Comparison of ENCODE assay signal across 14 cellular contexts in genomic region chr7:2269468-2270460, GRCh38. TPM values are rescaled to one million over a fixed set of nuclear protein-coding genes. Genes with fewer than 3 reads are reported as not detected.
A peak's percentile ranks its signal among the peaks of the same experiment; 100 is the strongest.
DNase-seq lines count a peak whose midpoint lies in the region; ATAC-seq and TF ChIP-seq lines count a peak whose summit lies in the region.
"Had no signal": no experiment of that assay in that cellular context is flagged by ENCODE, and none has a peak within 500 bp of the region (broad histone marks: within the 10 kb centered on the region; RNA-seq: fewer than 3 reads in every experiment).

No MANE protein-coding gene starts in this region.

- intact Hi-C loops in IMR-90 (cut with micrococcal nuclease) (no loop called here), right lobe of liver (cut with DNase I) (no loop called here)

- BruUV-seq in IMR-90 (replicated peaks; lab: Mats Ljungman, UMichigan), result no TSS peak

- POLR2A ChIA-PET in IMR-90 (lab: Charles Lee; ENCODE audit: unreplicated experiment), result interaction anchor here (0.8 kb wide), 1 partner anchor 21 kb away, joined by 3 read pairs; no protein-coding TSS in a partner anchor

- H3K4me2 ChIP-seq in IMR-90 (ENCODE audit: low read depth, low read length), result peak overlapping the region; percentile 49; the same call in 1 of the 2 replicates

- peak overlapping the region; percentile 51 for H2BK20ac ChIP-seq in IMR-90 (ENCODE audit: low read depth, low read length)

- H3K27me3 Mint-ChIP-seq in chondrocyte (ENCODE audit: low read depth), result no peaks in the 10 kb centered on the region
- H3K27me3 Mint-ChIP-seq: naive thymus-derived CD8-positive, alpha-beta T cell had no signal

- H3K4me3 ChIP-seq in AG10803 (ENCODE audit: low read length), result no peak overlapping the region
- H3K4me3 ChIP-seq in IMR-90 (ENCODE audit: insufficient read depth, low read depth, low read length), result no peak overlapping the region
- peak overlapping the region; percentile 13 for H3K4me3 ChIP-seq in choroid plexus epithelial cell (ENCODE audit: low read depth, low read length)
- no peak overlapping the region for H3K4me3 ChIP-seq in right lobe of liver
- H3K4me3 ChIP-seq: Peyer's patch, upper lobe of left lung had no signal

- peak overlapping the region; percentile 97 for H2AK5ac ChIP-seq in IMR-90 (ENCODE audit: low read depth, low read length)

- TF ChIP-seq RAD21 in IMR-90 (IDR thresholded peaks at IDR 0.05; ENCODE audit: low read length), result no peak

- in situ Hi-C loops in IMR-90 (cut with MboI; ENCODE audit: low sequenced_read_pairs), result no loop called here

- H3K36me3 Mint-ChIP-seq in chondrocyte (ENCODE audit: low read depth), result peaks cover 9% of the 10 kb centered on the region

- CTCF ChIA-PET in IMR-90 (lab: Yijun Ruan, JAX), result interaction anchor here (0.9 kb wide), 1 partner anchor 78 kb away, joined by 3 read pairs; no protein-coding TSS in a partner anchor

- no peak overlapping the region for H3K27ac Mint-ChIP-seq in chondrocyte (ENCODE audit: unreplicated experiment)
- H3K27ac Mint-ChIP-seq: naive thymus-derived CD8-positive, alpha-beta T cell had no signal

- no peaks in the 10 kb centered on the region for H3K9me1 ChIP-seq in IMR-90 (ENCODE audit: insufficient read depth, low read length)

- peaks cover 0 to 8% of the 10 kb centered on the region in 2 experiments; a peak in 2 of 4 replicates for H3K79me1 ChIP-seq in IMR-90 (ENCODE audit: low read depth in 1 of 2, low read length in 2 of 2)

- TF ChIP-seq CTCF in AG10803 (conservative IDR thresholded peaks at IDR 0.05; ENCODE audit: low read length) (no peak), IMR-90 (conservative IDR thresholded peaks at IDR 0.05; ENCODE audit: low read depth, low read length) (no peak), choroid plexus epithelial cell (conservative IDR thresholded peaks at IDR 0.05; ENCODE audit: low read depth, low read length) (no peak), right lobe of liver (IDR thresholded peaks at IDR 0.05) (no peak), chondrocyte (IDR thresholded peaks at IDR 0.05) (no peak)

- H3K18ac ChIP-seq in IMR-90 (ENCODE audit: low read depth, low read length), result peak overlapping the region; percentile 0; the same call in 1 of the 2 replicates

- WGBS in IMR-90 (ENCODE audit: extremely low coverage in 2 of 2, insufficient read length in 1 of 2), 2 experiments, result 89% methylated on average over 4 of the region's 21 CpGs; no CpG with 5 or more reads in 1 of the 2 experiments
- 82% methylated on average over 18 of the region's 21 CpGs for WGBS in right lobe of liver (ENCODE audit: insufficient coverage, low coverage, low lambda C conversion rate, missing lambda C conversion rate)

- H4K8ac ChIP-seq in IMR-90 (ENCODE audit: low read depth in 2 of 2, low read length in 2 of 2), result peak overlapping the region in 1 of 2 experiments; percentile 69; a peak in 2 of 4 replicates

- H3K14ac ChIP-seq in IMR-90 (replicated peaks; ENCODE audit: low read depth, low read length), result peak overlapping the region; percentile 64; the same call in 1 of the 2 replicates

- H3K9me3 ChIP-seq in IMR-90 (ENCODE audit: control insufficient read depth, insufficient read depth, low read length) (no peaks in the 10 kb centered on the region), right lobe of liver (no peaks in the 10 kb centered on the region)
- H3K9me3 ChIP-seq: Peyer's patch, upper lobe of left lung had no signal

- H2BK5ac ChIP-seq in IMR-90 (ENCODE audit: low read depth, low read length, poor library complexity, severe bottlenecking), result peak overlapping the region; percentile 63

- H2AK9ac ChIP-seq in IMR-90 (replicated peaks; ENCODE audit: low read depth, low read length, poor library complexity), result peak overlapping the region; percentile 88

- peak overlapping the region; percentile 65; the same call in 1 of the 2 replicates for H2BK120ac ChIP-seq in IMR-90 (ENCODE audit: low read depth, low read length)

- no peak overlapping the region for H3K4me3 Mint-ChIP-seq in chondrocyte (ENCODE audit: unreplicated experiment)
- H3K4me3 Mint-ChIP-seq: naive thymus-derived CD8-positive, alpha-beta T cell had no signal

- TF ChIP-seq POLR2A in IMR-90 (IDR thresholded peaks at IDR 0.05; ENCODE audit: low read depth, low read length), result no peak
- TF ChIP-seq POLR2A in right lobe of liver (IDR thresholded peaks at IDR 0.05), result no peak

- H3K4me1 ChIP-seq in IMR-90 (ENCODE audit: control insufficient read depth, insufficient read depth, low read length), result peaks cover 13% of the 10 kb centered on the region
- no peaks in the 10 kb centered on the region for H3K4me1 ChIP-seq in right lobe of liver
- H3K4me1 ChIP-seq: Peyer's patch had no signal

- no peak overlapping the region; the same call in 1 of the 2 replicates for H4K5ac ChIP-seq in IMR-90 (ENCODE audit: low read depth, low read length)

- H4K91ac ChIP-seq in IMR-90 (ENCODE audit: insufficient read depth, low read depth, low read length), result peak overlapping the region; percentile 65; the same call in 1 of the 2 replicates

- H3K36me3 ChIP-seq in IMR-90 (ENCODE audit: control insufficient read depth, insufficient read depth, low read length) (peaks cover 14% of the 10 kb centered on the region), right lobe of liver (no peaks in the 10 kb centered on the region)

- H4K20me1 ChIP-seq in IMR-90 (ENCODE audit: insufficient read depth, low read length), result 0 out of 2 replicates have a peak, but pooled peaks cover 4% of the 10 kb centered on the region

- H3K4ac ChIP-seq in IMR-90 (ENCODE audit: low read depth, low read length), result peak overlapping the region; percentile 58; the same call in 1 of the 2 replicates

- no peak overlapping the region for H2BK15ac ChIP-seq in IMR-90 (ENCODE audit: low read depth, low read length)

- H3K56ac ChIP-seq in IMR-90 (ENCODE audit: extremely low read depth, insufficient read depth, low read length), result no peak overlapping the region

- dilution Hi-C loops in IMR-90 (cut with HindIII; ENCODE audit: low sequenced_read_pairs, unreplicated experiment), result no loop called here

- peak overlapping the region; percentile 50; the same call in 1 of the 2 replicates for H3K27ac ChIP-seq in IMR-90 (ENCODE audit: insufficient read depth, low read length)
- no peak overlapping the region for H3K27ac ChIP-seq in right lobe of liver
- H3K27ac ChIP-seq: Peyer's patch had no signal

- peak; percentile 38 for DNase-seq in AG10803 (ENCODE audit: low read depth)
- DNase-seq in IMR-90, result peak; percentile 57
- peak; percentile 83 for DNase-seq in choroid plexus epithelial cell (ENCODE audit: low read depth)
- DNase-seq in right lobe of liver, result no peak
- no peak for DNase-seq in SIG-M5 (lab: John Stamatoyannopoulos, UW)
- DNase-seq in chondrocyte (ENCODE audit: low spot score), result no peak
- DNase-seq: activated CD8-positive, alpha-beta memory T cell treated with anti-CD3 and anti-CD28 coated beads, Interleukin-2, amount 50 U/mL, for 48 hours; DND-41; naive thymus-derived CD8-positive, alpha-beta T cell; Peyer's patch; small intestine; upper lobe of left lung had no signal

- H2AFZ ChIP-seq in IMR-90 (replicated peaks; ENCODE audit: low read length, poor library complexity), result no peak overlapping the region

- peaks cover 6% of the 10 kb centered on the region for H3K4me1 Mint-ChIP-seq in chondrocyte (ENCODE audit: low read depth)
- H3K4me1 Mint-ChIP-seq: naive thymus-derived CD8-positive, alpha-beta T cell had no signal

- ATAC-seq in IMR-90 (ENCODE audit: low read depth), result peak; percentile 46
- ATAC-seq in right lobe of liver, result peak; percentile 43 to 80 (median 66)
- no peak for ATAC-seq in esophagus mucosa
- ATAC-seq in GM18498 (IDR thresholded peaks at IDR 0.05; ENCODE audit: unreplicated experiment), result no peak
- ATAC-seq: naive thymus-derived CD8-positive, alpha-beta T cell had no signal

- H3K27me3 ChIP-seq in IMR-90 (ENCODE audit: control insufficient read depth, insufficient read depth, low read length) (no peaks in the 10 kb centered on the region), right lobe of liver (no peaks in the 10 kb centered on the region)
- H3K27me3 ChIP-seq: Peyer's patch, upper lobe of left lung had no signal

- peak overlapping the region; percentile 2; the same call in 1 of the 2 replicates for H3K23ac ChIP-seq in IMR-90 (ENCODE audit: low read depth, low read length)

- no peak overlapping the region for H3K9ac ChIP-seq in IMR-90 (ENCODE audit: low read depth, low read length)

- no peaks in the 10 kb centered on the region for H3K9me3 Mint-ChIP-seq in chondrocyte (ENCODE audit: low read depth)
- H3K9me3 Mint-ChIP-seq: naive thymus-derived CD8-positive, alpha-beta T cell had no signal

TF ChIP-seq in IMR-90, 13 proteins besides CTCF, POLR2A, EP300 and RAD21 (continues in another document):
- no peak for TF ChIP-seq NFE2L2 (IDR thresholded peaks at IDR 0.05; ENCODE audit: low read depth, low read length)
- no peak for TF ChIP-seq FOS (IDR thresholded peaks at IDR 0.05; ENCODE audit: low read depth, low read length)
- TF ChIP-seq MXI1 (IDR thresholded peaks at IDR 0.05; ENCODE audit: borderline replicate concordance, low read depth, low read length), result no peak

RNA-seq across cellular contexts. Expression of gene NUDT1, which starts 27.7 kb away (rescaled TPM):
- 36.1 and 49.1 TPM in 2 replicates for total RNA-seq in IMR-90 (2012; rRNA removed)
- 33.4 and 37.2 TPM in 2 replicates for polyA plus RNA-seq in IMR-90 (2012; rRNA removed)
- polyA plus RNA-seq in IMR-90 (2012; cell fraction: cytosol; rRNA removed), result 52.3 and 59.0 TPM in 2 replicates
- 19.0 and 25.0 TPM in 2 replicates for polyA plus RNA-seq in IMR-90 (2012; cell fraction: nucleus; rRNA removed; ENCODE audit: low replicate concordance)
- total RNA-seq in right lobe of liver, result 1 to 10 TPM; 1.6 to 4.1 (median 2.3) TPM
- 37.5 TPM for total RNA-seq in esophagus mucosa
- 9.5 to 15.2 TPM (median 10.0 TPM) in 3 replicates for total RNA-seq in chondrocyte

RNA-seq across cellular contexts. Expression of gene MRM2, which starts 27.8 kb away (rescaled TPM):
- 23.1 and 23.8 TPM in 2 replicates for total RNA-seq in IMR-90 (2012; rRNA removed)
- polyA plus RNA-seq in IMR-90 (2012; rRNA removed), result 16.9 and 19.1 TPM in 2 replicates
- polyA plus RNA-seq in IMR-90 (2012; cell fraction: cytosol; rRNA removed), result 11.2 and 11.8 TPM in 2 replicates
- polyA plus RNA-seq in IMR-90 (2012; cell fraction: nucleus; rRNA removed; ENCODE audit: low replicate concordance), result 6.1 and 6.2 TPM in 2 replicates
- total RNA-seq in right lobe of liver, result 10 to 100 TPM in 4 of 6 experiments, 1 to 10 TPM in 2; 9.5 to 14.6 (median 11.5) TPM
- total RNA-seq in esophagus mucosa, result 17.3 TPM
- total RNA-seq in chondrocyte, result 17.7 to 19.8 TPM (median 17.8 TPM) in 3 replicates

RNA-seq across cellular contexts. Expression of gene MAD1L1, which starts 37.0 kb away (rescaled TPM):
- total RNA-seq in IMR-90 (2012; rRNA removed) (40.9 and 41.7 TPM in 2 replicates), right lobe of liver (10 to 100 TPM; 15.1 to 37.4 (median 20.5) TPM), esophagus mucosa (23.7 TPM), chondrocyte (22.7 to 31.0 TPM (median 23.8 TPM) in 3 replicates)
- polyA plus RNA-seq in IMR-90 (2012; rRNA removed), result 29.0 and 31.5 TPM in 2 replicates
- polyA plus RNA-seq in IMR-90 (2012; cell fraction: cytosol; rRNA removed), result 27.7 and 28.1 TPM in 2 replicates
- 13.2 and 34.4 TPM in 2 replicates for polyA plus RNA-seq in IMR-90 (2012; cell fraction: nucleus; rRNA removed; ENCODE audit: low replicate concordance)

RNA-seq across cellular contexts. Expression of gene SNX8, which starts 44.5 kb away (rescaled TPM):
- total RNA-seq in IMR-90 (2012; rRNA removed) (7.7 and 8.6 TPM in 2 replicates), right lobe of liver (10 to 100 TPM in 5 of 6 experiments, 1 to 10 TPM in 1; 9.1 to 26.2 (median 13.0) TPM), esophagus mucosa (21.7 TPM), chondrocyte (34.4 to 45.4 TPM (median 37.2 TPM) in 3 replicates)
- polyA plus RNA-seq in IMR-90 (2012; rRNA removed), result 55.9 and 65.0 TPM in 2 replicates
- 9.9 and 15.0 TPM in 2 replicates for polyA plus RNA-seq in IMR-90 (2012; cell fraction: cytosol; rRNA removed)
- polyA plus RNA-seq in IMR-90 (2012; cell fraction: nucleus; rRNA removed; ENCODE audit: low replicate concordance), result 26.2 and 42.9 TPM in 2 replicates

Comparison
In these comparisons a context has a peak if more than half of its experiments do, and no peak if none do; other contexts are left out.
1. DNase-seq: peak in AG10803 (single experiment), IMR-90 (single experiment) and choroid plexus epithelial cell (single experiment); none in right lobe of liver (0 of 3), SIG-M5 (single experiment) and chondrocyte (single experiment).
2. ATAC-seq: peak in IMR-90 (single experiment) and right lobe of liver (4 of 4); none in esophagus mucosa (single experiment) and GM18498 (single experiment).